In genomic region chr7:122302826-122303521, GRCh38 we compare ENCODE assay signal across 30 cellular contexts. TPM values are rescaled to one million over a fixed set of nuclear protein-coding genes. Genes with fewer than 3 reads are reported as not detected.
A peak's percentile ranks its signal among the peaks of the same experiment; 100 is the strongest.
DNase-seq lines count a peak whose midpoint lies in the region; ATAC-seq, FAIRE-seq and TF ChIP-seq lines count a peak whose summit lies in the region.
"Had no signal": no experiment of that assay in that cellular context is flagged by ENCODE, and none has a peak within 500 bp of the region (broad histone marks: within the 10 kb centered on the region; RNA-seq: fewer than 3 reads in every experiment).

No MANE protein-coding gene starts in this region.

- no peak for DNase-seq in T-helper 2 cell treated with Interferon-gamma antibody and Interleukin-4, amounts not matched to agents 5 μg/mL and 100 μg/mL, for 36 hours (ENCODE audit: low spot score)
- DNase-seq in T-helper 2 cell, result no peak
- peak; percentile 7 for DNase-seq in MM.1S
- no peak for DNase-seq in H1 (ENCODE audit: low read depth in 1 of 2, low spot score in 2 of 2)
- DNase-seq in osteoblast (ENCODE audit: insufficient read length, low spot score, missing footprints), result peak; percentile 42
- DNase-seq in natural killer cell, result no peak
- DNase-seq in caudate nucleus (lab: John Stamatoyannopoulos, UW), result no peak
- no peak for DNase-seq in foreskin melanocyte
- DNase-seq: activated CD4-positive, alpha-beta memory T cell treated with anti-CD3 and anti-CD28 coated beads, Interleukin-2, amount 10 ng/mL, durations not matched to agents 7 days and 5 days; activated naive CD4-positive, alpha-beta T cell; activated T-cell treated with anti-CD3 and anti-CD28 coated beads, Interleukin-2, amount 50 U/mL, for 24 hours; BE2C; cortex of kidney; DMS79 treated with DMSO at 0.1 percent for 48 hours; KBM-7; left lung; MG63; NCI-H1436; NCI-H2171; NCI-H510A treated with DMSO at 0.1 percent for 48 hours; SJCRH30; stimulated activated CD4-positive, alpha-beta T cell treated with anti-CD3 and anti-CD28 coated beads, Interleukin-2, amount 100 ng/mL, for 48 hours had no signal

- no peak overlapping the region for H3K23ac ChIP-seq in H1 (ENCODE audit: insufficient read length)

- no peaks in the 10 kb centered on the region for H3K36me3 Mint-ChIP-seq in T-helper 2 cell treated with Interferon-gamma antibody and Interleukin-4, amounts not matched to agents 5 μg/mL and 100 μg/mL, for 36 hours (ENCODE audit: low read depth)
- peaks cover 12% of the 10 kb centered on the region for H3K36me3 Mint-ChIP-seq in natural killer cell

- H2AFZ ChIP-seq in MM.1S (ENCODE audit: low read length) (no peak overlapping the region), H1 (ENCODE audit: low read length) (no peak overlapping the region), osteoblast (ENCODE audit: low read length) (no peak overlapping the region)

- peaks cover 3% of the 10 kb centered on the region; the same call in 1 of the 2 replicates for H3F3A ChIP-seq in MM.1S (ENCODE audit: insufficient read depth, low read length)

- no peak overlapping the region for H3K14ac ChIP-seq in H1 (ENCODE audit: insufficient read length)

- peaks cover 42% of the 10 kb centered on the region; the same call in 1 of the 2 replicates for H3K23me2 ChIP-seq in H1 (ENCODE audit: low read depth, low read length)

- no peak overlapping the region for H3K4ac ChIP-seq in H1 (replicated peaks; ENCODE audit: insufficient read length, low read depth, low read length)

- no peak for TF ChIP-seq EP300 in H1 (IDR thresholded peaks at IDR 0.05; ENCODE audit: borderline replicate concordance in 1 of 2, low read depth in 2 of 2, low read length in 2 of 2)

- no peak overlapping the region for H4K91ac ChIP-seq in H1 (replicated peaks; ENCODE audit: insufficient read length, low read length)

- H2BK120ac ChIP-seq in H1 (replicated peaks; ENCODE audit: low read depth, low read length), result no peak overlapping the region

- H4K20me1 ChIP-seq in MM.1S (ENCODE audit: insufficient read depth, low read length), result no peaks in the 10 kb centered on the region
- H4K20me1 ChIP-seq in H1 (replicated peaks in 1 of 2; ENCODE audit: control insufficient read depth in 1 of 2, insufficient read depth in 2 of 2, low read length in 2 of 2), result peaks cover 0 to 3% of the 10 kb centered on the region in 2 experiments
- no peaks in the 10 kb centered on the region for H4K20me1 ChIP-seq in osteoblast (ENCODE audit: insufficient read depth, low read length)

- H3K4me3 Mint-ChIP-seq in T-helper 2 cell treated with Interferon-gamma antibody and Interleukin-4, amounts not matched to agents 5 μg/mL and 100 μg/mL, for 36 hours, result no peak overlapping the region
- H3K4me3 Mint-ChIP-seq in natural killer cell, result no peak overlapping the region
- H3K4me3 Mint-ChIP-seq: activated CD4-positive, alpha-beta memory T cell treated with anti-CD3 and anti-CD28 coated beads, Interleukin-2, amount 10 ng/mL, durations not matched to agents 7 days and 5 days; activated T-cell treated with anti-CD3 and anti-CD28 coated beads, Interleukin-2, amount 50 U/mL, for 24 hours; stimulated activated effector memory CD8-positive, alpha-beta T cell treated with anti-CD3 and anti-CD28 coated beads, Interleukin-12 subunit alpha, Interleukin-12 subunit beta, amount 100 ng/mL, for 72 hours had no signal

- H3K27ac Mint-ChIP-seq in T-helper 2 cell treated with Interferon-gamma antibody and Interleukin-4, amounts not matched to agents 5 μg/mL and 100 μg/mL, for 36 hours, result peak overlapping the region; percentile 0
- H3K27ac Mint-ChIP-seq in natural killer cell, result no peak overlapping the region
- H3K27ac Mint-ChIP-seq: activated CD4-positive, alpha-beta memory T cell treated with anti-CD3 and anti-CD28 coated beads, Interleukin-2, amount 10 ng/mL, durations not matched to agents 7 days and 5 days; activated T-cell treated with anti-CD3 and anti-CD28 coated beads, Interleukin-2, amount 50 U/mL, for 24 hours; stimulated activated effector memory CD8-positive, alpha-beta T cell treated with anti-CD3 and anti-CD28 coated beads, Interleukin-12 subunit alpha, Interleukin-12 subunit beta, amount 100 ng/mL, for 72 hours had no signal

- POLR2A ChIA-PET in H1 (lab: Charles Lee; ENCODE audit: partially characterized antibody), result interaction anchor here (1.2 to 2.2 kb wide), 3 partner anchors 7 to 19 kb away, joined by 3 to 15 read pairs (median 5); no protein-coding TSS in a partner anchor

- H3K9ac ChIP-seq in MM.1S (ENCODE audit: low read length), result no peak overlapping the region
- H3K9ac ChIP-seq in H1 (replicated peaks in 1 of 4; ENCODE audit: extremely low read depth in 1 of 4, low read depth in 3 of 4, low read length in 3 of 4), result no peak overlapping the region

- no peak overlapping the region for H3K18ac ChIP-seq in H1 (ENCODE audit: extremely low read depth, low read length)

- intact Hi-C loops in natural killer cell (cut with micrococcal nuclease), result no loop called here

- no peak overlapping the region for H3K4me2 ChIP-seq in MM.1S (ENCODE audit: low read depth, low read length)
- peak overlapping the region; percentile 99 to 100 for H3K4me2 ChIP-seq in H1 (ENCODE audit: insufficient read depth in 1 of 2, low read depth in 2 of 2, low read length in 2 of 2)
- H3K4me2 ChIP-seq in osteoblast (ENCODE audit: insufficient read depth, low read length), result no peak overlapping the region
- H3K4me2 ChIP-seq: A549 had no signal

- H3K56ac ChIP-seq in H1 (replicated peaks; ENCODE audit: insufficient read length, low read depth, low read length), result no peak overlapping the region

- H3K27me3 Mint-ChIP-seq in T-helper 2 cell treated with Interferon-gamma antibody and Interleukin-4, amounts not matched to agents 5 μg/mL and 100 μg/mL, for 36 hours (ENCODE audit: low read depth), result peaks cover 94% of the 10 kb centered on the region
- H3K27me3 Mint-ChIP-seq in natural killer cell (ENCODE audit: low read depth in 2 of 2), result peaks cover 64 to 66% of the 10 kb centered on the region in 2 donors

- peaks cover 40% of the 10 kb centered on the region for H3K79me2 ChIP-seq in MM.1S (ENCODE audit: low read length)
- H3K79me2 ChIP-seq in H1 (ENCODE audit: control insufficient read depth in 1 of 2, insufficient read depth in 2 of 2, low read length in 2 of 2), result peaks cover 0 to 6% of the 10 kb centered on the region in 2 experiments; a peak in 2 of 4 replicates
- H3K79me2 ChIP-seq in osteoblast (ENCODE audit: insufficient read depth, low read length), result no peaks in the 10 kb centered on the region

- 0 out of 2 replicates have a peak overlapping the region, but pooled peaks have one; percentile 4 for H2BK15ac ChIP-seq in H1 (ENCODE audit: low read length)

- WGBS in H1 (ENCODE audit: extremely low coverage in 1 of 2, insufficient coverage in 1 of 2, insufficient read length in 1 of 2, insufficient replicate concordance in 2 of 2, low coverage in 1 of 2, low lambda C conversion rate in 2 of 2, missing lambda C conversion rate in 1 of 2), 2 experiments, result 10% methylated on average over 16 of the region's 16 CpGs; no CpG with 5 or more reads in 1 of the 2 experiments

- H3K4me1 ChIP-seq in MM.1S (ENCODE audit: low read length), result no peaks in the 10 kb centered on the region
- H3K4me1 ChIP-seq in H1 (replicated peaks in 1 of 4; ENCODE audit: control insufficient read depth in 3 of 4, insufficient read depth in 4 of 4, low read length in 3 of 4), result peaks cover 3 to 36% (median 15%) of the 10 kb centered on the region in 4 experiments
- H3K4me1 ChIP-seq in osteoblast (ENCODE audit: insufficient read depth, low read length), result no peaks in the 10 kb centered on the region
- H3K4me1 ChIP-seq: A549, BE2C, SJCRH30 had no signal

- no peak overlapping the region for H3K4me3 ChIP-seq in MM.1S (ENCODE audit: low read length)
- peak overlapping the region; percentile 58 to 84 (median 70) for H3K4me3 ChIP-seq in H1 (ENCODE audit: extremely low read depth in 1 of 4, insufficient read depth in 2 of 4, low read depth in 3 of 4, low read length in 4 of 4)
- H3K4me3 ChIP-seq in osteoblast (ENCODE audit: insufficient read depth, low read length), result no peak overlapping the region
- H3K4me3 ChIP-seq: A549, left lung, MG63, right atrium auricular region, SJCRH30, spleen, suprapubic skin had no signal

- no peak for FAIRE-seq in H1 (lab: Jason Lieb, UNC)
- FAIRE-seq: A549, GM18507, urothelium cell line had no signal

- H3K36me3 ChIP-seq in MM.1S (replicated peaks; ENCODE audit: insufficient read depth, low read length), result peaks cover 11% of the 10 kb centered on the region; the same call in 1 of the 2 replicates
- H3K36me3 ChIP-seq in H1 (ENCODE audit: control insufficient read depth in 2 of 4, insufficient read depth in 4 of 4, low read length in 3 of 4), result peaks cover 0 to 28% (median 2%) of the 10 kb centered on the region in 4 experiments; a peak in 2 of 8 replicates
- H3K36me3 ChIP-seq in osteoblast (ENCODE audit: insufficient read depth, low read length), result no peaks in the 10 kb centered on the region
- H3K36me3 ChIP-seq: BE2C, left lung, MG63, right atrium auricular region, SJCRH30, spleen, suprapubic skin had no signal

- H3K79me1 ChIP-seq in H1 (ENCODE audit: low read depth, low read length), result no peaks in the 10 kb centered on the region

- no peak overlapping the region for H3K27ac ChIP-seq in MM.1S (ENCODE audit: low read length)
- no peak overlapping the region for H3K27ac ChIP-seq in H1 (ENCODE audit: low read depth, low read length)
- no peak overlapping the region for H3K27ac ChIP-seq in osteoblast (ENCODE audit: low read depth, low read length)
- H3K27ac ChIP-seq in caudate nucleus (ENCODE audit: low read depth, low read length), result no peak overlapping the region
- H3K27ac ChIP-seq: A549, left lung, right atrium auricular region, SJCRH30, spleen, suprapubic skin had no signal

- no peaks in the 10 kb centered on the region for H3K4me1 Mint-ChIP-seq in T-helper 2 cell treated with Interferon-gamma antibody and Interleukin-4, amounts not matched to agents 5 μg/mL and 100 μg/mL, for 36 hours (ENCODE audit: low read depth)
- no peaks in the 10 kb centered on the region for H3K4me1 Mint-ChIP-seq in natural killer cell
- H3K4me1 Mint-ChIP-seq: activated CD4-positive, alpha-beta memory T cell treated with anti-CD3 and anti-CD28 coated beads, Interleukin-2, amount 10 ng/mL, durations not matched to agents 7 days and 5 days; stimulated activated effector memory CD8-positive, alpha-beta T cell treated with anti-CD3 and anti-CD28 coated beads, Interleukin-12 subunit alpha, Interleukin-12 subunit beta, amount 100 ng/mL, for 72 hours had no signal

- no peak overlapping the region for H4K5ac ChIP-seq in H1 (ENCODE audit: insufficient read length, low read depth, low read length)

- H3K9me2 ChIP-seq in MM.1S (replicated peaks; ENCODE audit: insufficient read depth, low read length), result no peaks in the 10 kb centered on the region

- H2AK5ac ChIP-seq in H1 (ENCODE audit: low read depth, low read length), result no peak overlapping the region

- no peak overlapping the region for H4K8ac ChIP-seq in H1 (ENCODE audit: extremely low read depth, insufficient read depth, low read length)

- no peak for TF ChIP-seq CTCF in MM.1S (IDR thresholded peaks at IDR 0.05; ENCODE audit: low read length)
- no peak for TF ChIP-seq CTCF in H1 (IDR thresholded peaks at IDR 0.05; ENCODE audit: control extremely low read depth in 1 of 3, insufficient read depth in 1 of 3, low read depth in 1 of 3, low read length in 3 of 3)
- TF ChIP-seq CTCF in osteoblast (IDR thresholded peaks at IDR 0.05; ENCODE audit: extremely low read depth, low read depth, low read length), result no peak
- TF ChIP-seq CTCF in natural killer cell (IDR thresholded peaks at IDR 0.05), result no peak

- H3K9me3 Mint-ChIP-seq in T-helper 2 cell treated with Interferon-gamma antibody and Interleukin-4, amounts not matched to agents 5 μg/mL and 100 μg/mL, for 36 hours, result peaks cover 3% of the 10 kb centered on the region
- peaks cover 2 to 9% of the 10 kb centered on the region in 2 donors for H3K9me3 Mint-ChIP-seq in natural killer cell
- H3K9me3 Mint-ChIP-seq: activated CD4-positive, alpha-beta memory T cell treated with anti-CD3 and anti-CD28 coated beads, Interleukin-2, amount 10 ng/mL, durations not matched to agents 7 days and 5 days; activated T-cell treated with anti-CD3 and anti-CD28 coated beads, Interleukin-2, amount 50 U/mL, for 24 hours had no signal

- CTCF ChIA-PET in H1 (lab: Charles Lee; ENCODE audit: partially characterized antibody), result interaction anchor here (1.5 to 3.1 kb wide), 2 partner anchors 222 to 225 kb away, joined by 3 to 15 read pairs; no protein-coding TSS in a partner anchor

- H2BK12ac ChIP-seq in H1 (ENCODE audit: low read depth, low read length), result peak overlapping the region; percentile 31; the same call in 1 of the 2 replicates

- no peak for ATAC-seq in natural killer cell
- ATAC-seq: stimulated activated effector memory CD8-positive, alpha-beta T cell treated with anti-CD3 and anti-CD28 coated beads, Interleukin-12 subunit alpha, Interleukin-12 subunit beta, amount 100 ng/mL, for 72 hours had no signal

- no peak for TF ChIP-seq RAD21 in H1 (IDR thresholded peaks at IDR 0.05 in 1 of 2, conservative IDR thresholded peaks at IDR 0.05 in 1 of 2; ENCODE audit: low read depth in 2 of 2, low read length in 2 of 2)

- no peaks in the 10 kb centered on the region for H3K27me3 ChIP-seq in MM.1S (replicated peaks; ENCODE audit: insufficient read depth, low read length)
- peaks cover 39 to 80% (median 68%) of the 10 kb centered on the region in 4 experiments for H3K27me3 ChIP-seq in H1 (replicated peaks in 1 of 4; ENCODE audit: control insufficient read depth in 3 of 4, extremely low read depth in 1 of 4, insufficient read depth in 3 of 4, low read length in 3 of 4)
- peaks cover 98% of the 10 kb centered on the region for H3K27me3 ChIP-seq in osteoblast (ENCODE audit: insufficient read depth, low read length)

- TF ChIP-seq POLR2A in H1 (IDR thresholded peaks at IDR 0.05; ENCODE audit: control extremely low read depth in 1 of 2, low read depth in 2 of 2, low read length in 2 of 2), result no peak

- H2BK5ac ChIP-seq in H1 (ENCODE audit: low read depth, low read length), result no peak overlapping the region

- H3K9me3 ChIP-seq in MM.1S (replicated peaks; ENCODE audit: insufficient read depth, low read length) (no peaks in the 10 kb centered on the region), H1 (ENCODE audit: insufficient read depth in 2 of 2, low read depth in 1 of 2, low read length in 1 of 2) (no peaks in the 10 kb centered on the region), osteoblast (ENCODE audit: low read depth, low read length) (no peaks in the 10 kb centered on the region)
- H3K9me3 ChIP-seq: A549, BE2C, left lung, MG63, right atrium auricular region, SJCRH30, suprapubic skin had no signal

- no peak overlapping the region for H2BK20ac ChIP-seq in H1 (ENCODE audit: low read length)

RNA-seq across cellular contexts. Expression of gene FEZF1, which starts 1.6 kb away (rescaled TPM):
- 10.6 and 12.9 TPM in 2 replicates for total RNA-seq in H1 (2021; fragmentation: NEBNext Ultra II Directional; extraction: Animal tissue kit (Norgen Biotek cat#: 25700))
- polyA plus RNA-seq in H1 (2011; rRNA removed), result 12.7 and 15.7 TPM in 2 replicates
- 12.5 TPM for polyA plus RNA-seq in H1 (2011; cell fraction: cytosol; rRNA removed)
- 15.2 TPM for polyA plus RNA-seq in H1 (2011; cell fraction: nucleus; rRNA removed)
- 11.3 to 14.4 TPM (median 12.0 TPM) in 4 replicates for polyA plus RNA-seq in H1 (2012, experiment 1 of 2)
- polyA plus RNA-seq in H1 (2012, experiment 2 of 2), result 10.3 TPM
- 3.6 TPM for polyA plus RNA-seq in H1 (2013, experiment 1 of 2)
- polyA plus RNA-seq in H1 (2013, experiment 2 of 2), result 3.5 TPM
- 5.4 and 6.3 TPM in 2 replicates for polyA minus RNA-seq in H1 (2011; rRNA and poly(A)+ RNA removed)
- polyA minus RNA-seq in H1 (2011; cell fraction: cytosol; rRNA and poly(A)+ RNA removed), result 16.6 TPM
- polyA minus RNA-seq in H1 (2011; cell fraction: nucleus; rRNA and poly(A)+ RNA removed), result 12.4 TPM
- total RNA-seq in osteoblast (not detected in 2 replicates), natural killer cell (not detected)
- total RNA-seq: activated CD4-positive, alpha-beta memory T cell treated with anti-CD3 and anti-CD28 coated beads, Interleukin-2, amount 10 ng/mL, durations not matched to agents 7 days and 5 days; left lung; mesenteric fat pad; right atrium auricular region; SJCRH30; spleen; suprapubic skin had no signal
- polyA plus RNA-seq: A549 had no signal

Comparison
In these comparisons a context has a peak if more than half of its experiments do, and no peak if none do; other contexts are left out.
1. DNase-seq: peak in MM.1S (single experiment) and osteoblast (single experiment); none in T-helper 2 cell treated with Interferon-gamma antibody and Interleukin-4, amounts not matched to agents 5 μg/mL and 100 μg/mL, for 36 hours (single experiment), T-helper 2 cell (0 of 5), H1 (0 of 2), natural killer cell (single experiment), caudate nucleus (0 of 61) and foreskin melanocyte (single experiment).
2. H3K4me2 ChIP-seq: peak in H1 (2 of 2); none in MM.1S (single experiment) and osteoblast (single experiment).
3. H3K4me3 ChIP-seq: peak in H1 (4 of 4); none in MM.1S (single experiment) and osteoblast (single experiment).
4. RNA of gene FEZF1, which starts 1.6 kb away (total RNA-seq): 10.6 to 12.9 TPM in H1; not detected in osteoblast and not detected in natural killer cell; every median in the first group is over 10 times any median in the second.